20 cellular contexts compared by ENCODE assay signal in genomic region chr14:95349241-95349640, GRCh38.
"Had no signal": no experiment of that assay in that cellular context is flagged by ENCODE, and none has a peak within 500 bp of the region (broad histone marks: within the 10 kb centered on the region; RNA-seq: fewer than 3 reads in every experiment).

No MANE protein-coding gene starts in this region.

- ATAC-seq: naive thymus-derived CD8-positive, alpha-beta T cell; pancreas; right cardiac atrium; sciatic nerve; stimulated activated naive B cell treated with anti-CD40 and anti-IgM and Interleukin-4, amounts not matched to agents 10 μg/mL and 1 μg/mL and 100 μg/mL, for 72 hours; stimulated activated naive CD8-positive, alpha-beta T cell treated with anti-CD3 and anti-CD28 coated beads, Interleukin-15, Interleukin-2, amounts not matched to agents 100 U/mL and 50 U/mL, for 24 hours had no signal

- DNase-seq: hippocampal formation; kidney; left ventricle myocardium inferior; naive thymus-derived CD8-positive, alpha-beta T cell; nucleus accumbens; pancreas; posterior cingulate gyrus; retina; right cardiac atrium; stimulated activated CD4-positive, alpha-beta T cell treated with anti-CD3 and anti-CD28 coated beads, Interleukin-12 subunit alpha, Interleukin-12 subunit beta, amount 100 ng/mL, for 4 hours; stimulated activated CD4-positive, alpha-beta T cell treated with anti-CD3 and anti-CD28 coated beads, Interleukin-15, amount 100 ng/mL, for 24 hours; stimulated activated CD4-positive, alpha-beta T cell treated with anti-CD3 and anti-CD28 coated beads, Interleukin-2, amount 100 ng/mL, for 24 hours; stimulated activated CD4-positive, alpha-beta T cell treated with anti-CD3 and anti-CD28 coated beads, Interleukin-4, amount 100 ng/mL, for 1 hour; stimulated activated naive B cell treated with anti-CD40 and anti-IgM and Interleukin-4, amounts not matched to agents 10 μg/mL and 1 μg/mL and 100 μg/mL, for 72 hours; stimulated activated naive CD8-positive, alpha-beta T cell treated with anti-CD3 and anti-CD28 coated beads, Interleukin-15, Interleukin-2, amounts not matched to agents 100 U/mL and 50 U/mL, for 24 hours; stomach; testis; thyroid gland; transverse colon had no signal
